8 cellular contexts compared by ENCODE assay signal in the genomic region with DNA sequence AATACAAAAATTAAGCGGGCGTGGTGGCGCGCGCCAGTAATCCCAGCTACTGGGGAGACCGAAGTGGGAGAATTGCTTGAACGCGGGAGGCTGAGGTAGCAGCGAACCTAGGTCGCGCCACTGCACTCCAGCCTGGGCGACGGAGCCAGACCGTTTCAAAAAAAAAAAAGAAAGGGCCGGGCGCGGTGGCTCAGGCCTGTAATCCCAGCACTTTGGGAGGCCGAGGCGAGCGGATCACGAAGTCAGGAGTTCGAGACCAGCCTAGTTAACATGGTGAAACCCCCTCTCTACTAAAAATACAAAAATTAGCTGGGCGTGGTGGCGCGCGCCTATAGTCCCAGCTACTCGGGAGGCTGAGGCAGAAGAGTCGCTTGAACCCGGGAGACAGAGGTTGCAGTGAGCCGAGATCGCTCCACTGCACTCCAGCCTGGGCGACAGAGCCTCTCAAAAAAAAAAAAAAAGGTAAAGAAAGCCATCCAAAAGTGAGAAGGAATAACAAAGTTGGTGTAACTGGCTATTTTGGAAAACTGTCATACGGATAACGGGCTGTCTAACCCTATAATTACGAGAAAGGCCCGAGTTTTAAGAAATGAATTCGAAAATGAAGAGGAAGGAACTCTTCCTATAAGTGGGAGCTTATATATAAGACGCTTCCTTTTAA. TPM values are rescaled to one million over a fixed set of nuclear protein-coding genes. Genes with fewer than 3 reads are reported as not detected.
DNase-seq lines count a peak whose midpoint lies in the region; ATAC-seq, FAIRE-seq and TF ChIP-seq lines count a peak whose summit lies in the region.
"Not testable (repeated sequence)": the region's sequence is repeated elsewhere in the genome, so short reads cannot be mapped to it uniquely, and the experiment has no call there.

No MANE protein-coding gene starts in this region.

- H3K27me3 ChIP-seq in CD4-positive, CD25-positive, alpha-beta regulatory T cell (ENCODE audit: control insufficient read depth, insufficient read depth, low read length); KMS-11 (ENCODE audit: insufficient read depth, low read depth); esophagus (ENCODE audit: control insufficient read depth in 1 of 2, insufficient read depth in 2 of 2, low read length in 2 of 2); liver (ENCODE audit: control insufficient read depth in 4 of 4, insufficient read depth in 4 of 4, low read length in 3 of 4); pancreas; thyroid gland: not testable (repeated sequence)

- H3K9me3 Mint-ChIP-seq in CD4-positive, CD25-positive, alpha-beta regulatory T cell; activated B cell treated with CpG ODN at 0.5 μM for 24 hours: not testable (repeated sequence)

- not testable (repeated sequence) for DNase-seq in CD4-positive, CD25-positive, alpha-beta regulatory T cell; activated B cell treated with CpG ODN at 0.5 μM for 24 hours; astrocyte of the spinal cord (ENCODE audit: low read depth, low spot score); pancreas; thyroid gland

- H3K4me1 Mint-ChIP-seq in CD4-positive, CD25-positive, alpha-beta regulatory T cell: peaks cover 34 to 64% (median 50%) of the 10 kb centered on the region in 4 donors
- peaks cover 50% of the 10 kb centered on the region for H3K4me1 Mint-ChIP-seq in activated B cell treated with CpG ODN at 0.5 μM for 24 hours

- not testable (repeated sequence) for H3K9me3 ChIP-seq in CD4-positive, CD25-positive, alpha-beta regulatory T cell (ENCODE audit: control insufficient read depth in 2 of 2, low read length in 2 of 2); esophagus (ENCODE audit: control insufficient read depth in 2 of 2, insufficient read depth in 1 of 2, low read depth in 1 of 2, low read length in 1 of 2); liver (ENCODE audit: control insufficient read depth in 4 of 4, low read length in 3 of 4); pancreas; thyroid gland

- not testable (repeated sequence) for FAIRE-seq in pancreas (lab: Jason Lieb, UNC)

- peak overlapping the region; percentile 53; the same call in 1 of the 2 replicates for H3K9ac ChIP-seq in KMS-11
- H3K9ac ChIP-seq in liver (ENCODE audit: low read depth in 1 of 2, low read length in 2 of 2): peak overlapping the region; percentile 78 to 83

- CTCF ChIA-PET in activated B cell treated with CpG ODN at 0.5 μM for 24 hours (lab: Charles Lee): interaction anchor here (1.3 to 2.0 kb wide), 3 partner anchors 14 to 136 kb away, joined by 4 to 12 read pairs (median 9); a partner anchor contains a TSS

- H4K20me1 ChIP-seq in KMS-11 (ENCODE audit: insufficient read depth): not testable (repeated sequence)

- H3K36me3 ChIP-seq in CD4-positive, CD25-positive, alpha-beta regulatory T cell (ENCODE audit: control insufficient read depth, insufficient read depth, low read length); KMS-11 (ENCODE audit: insufficient read depth); esophagus (ENCODE audit: control insufficient read depth in 2 of 2, insufficient read depth in 2 of 2, low read length in 1 of 2); liver (ENCODE audit: control insufficient read depth in 4 of 4, insufficient read depth in 3 of 4, low read depth in 1 of 4, low read length in 3 of 4); pancreas; thyroid gland: not testable (repeated sequence)

- H3K27me3 Mint-ChIP-seq in CD4-positive, CD25-positive, alpha-beta regulatory T cell; activated B cell treated with CpG ODN at 0.5 μM for 24 hours: not testable (repeated sequence)

- TF ChIP-seq RAD21 in liver (IDR thresholded peaks at IDR 0.05): not testable (repeated sequence)

- peak overlapping the region; percentile 83 for H3K27ac ChIP-seq in CD4-positive, CD25-positive, alpha-beta regulatory T cell (ENCODE audit: insufficient read depth, low read length, poor library complexity, severe bottlenecking)
- peak overlapping the region; percentile 79; the same call in 1 of the 2 replicates for H3K27ac ChIP-seq in KMS-11
- H3K27ac ChIP-seq in esophagus (ENCODE audit: low read depth in 2 of 2, low read length in 1 of 2): peak overlapping the region; percentile 94 to 97
- H3K27ac ChIP-seq in liver (ENCODE audit: low read depth in 1 of 2, low read length in 2 of 2): peak overlapping the region; percentile 88 to 94
- H3K27ac ChIP-seq in pancreas: peak overlapping the region; percentile 87 to 96 (median 89)
- H3K27ac ChIP-seq in thyroid gland: peak overlapping the region; percentile 90 to 97 (median 95)

- WGBS in esophagus, 2 donors: 72 to 77% methylated on average over 38 of the region's 38 CpGs
- WGBS in liver: 80% methylated on average over 38 of the region's 38 CpGs
- 72 to 75% methylated on average over 38 of the region's 38 CpGs for WGBS in pancreas, 2 donors
- 72 to 75% methylated on average over 38 of the region's 38 CpGs for WGBS in thyroid gland, 2 donors

- intact Hi-C loops in activated B cell treated with CpG ODN at 0.5 μM for 24 hours (cut with micrococcal nuclease); pancreas (cut with DNase I); thyroid gland (cut with DNase I): not testable (repeated sequence)

- not testable (repeated sequence) for H3K36me3 Mint-ChIP-seq in CD4-positive, CD25-positive, alpha-beta regulatory T cell; activated B cell treated with CpG ODN at 0.5 μM for 24 hours (ENCODE audit: low read depth)

- not testable (repeated sequence) for ATAC-seq in CD4-positive, CD25-positive, alpha-beta regulatory T cell (ENCODE audit: low read depth in 2 of 2); activated B cell treated with CpG ODN at 0.5 μM for 24 hours (ENCODE audit: low read depth); pancreas

- peaks cover 50% of the 10 kb centered on the region for H3K4me1 ChIP-seq in CD4-positive, CD25-positive, alpha-beta regulatory T cell (ENCODE audit: control insufficient read depth, insufficient read depth, low read length, poor library complexity, severe bottlenecking)
- H3K4me1 ChIP-seq in KMS-11 (ENCODE audit: low read depth, poor library complexity, severe bottlenecking): peaks cover 24% of the 10 kb centered on the region
- not testable (repeated sequence) for H3K4me1 ChIP-seq in esophagus (ENCODE audit: control insufficient read depth in 2 of 2, insufficient read depth in 2 of 2, low read length in 1 of 2)
- peaks cover 9 to 33% (median 21%) of the 10 kb centered on the region in 4 donors for H3K4me1 ChIP-seq in liver (ENCODE audit: control insufficient read depth in 4 of 4, insufficient read depth in 4 of 4, low read length in 3 of 4)
- peaks cover 9 to 15% (median 9%) of the 10 kb centered on the region in 3 donors for H3K4me1 ChIP-seq in pancreas
- peaks cover 17 to 29% of the 10 kb centered on the region in 2 donors for H3K4me1 ChIP-seq in thyroid gland

- in situ Hi-C loops in astrocyte of the spinal cord (cut with HindIII; ENCODE audit: low sequenced_read_pairs): not testable (repeated sequence)

- TF ChIP-seq POLR2A in thyroid gland (IDR thresholded peaks at IDR 0.05): not testable (repeated sequence)

- POLR2A ChIA-PET in activated B cell treated with CpG ODN at 0.5 μM for 24 hours (lab: Charles Lee): interaction anchor here (0.6 to 5.3 kb wide), 17 partner anchors 9 to 1609 kb away, joined by 3 to 74 read pairs (median 7); a partner anchor contains a TSS

- H3K27ac Mint-ChIP-seq in CD4-positive, CD25-positive, alpha-beta regulatory T cell: peak overlapping the region; percentile 92 to 96 (median 93)
- H3K27ac Mint-ChIP-seq in activated B cell treated with CpG ODN at 0.5 μM for 24 hours: peak overlapping the region; percentile 97

- peak overlapping the region; percentile 61 for H2AFZ ChIP-seq in KMS-11 (ENCODE audit: low read depth)

- H3K4me3 Mint-ChIP-seq in CD4-positive, CD25-positive, alpha-beta regulatory T cell: peak overlapping the region; percentile 93 to 99 (median 97)
- H3K4me3 Mint-ChIP-seq in activated B cell treated with CpG ODN at 0.5 μM for 24 hours: peak overlapping the region; percentile 98

- H3K4me3 ChIP-seq in CD4-positive, CD25-positive, alpha-beta regulatory T cell (ENCODE audit: low read depth, low read length): peak overlapping the region; percentile 92
- not testable (repeated sequence) for H3K4me3 ChIP-seq in KMS-11 (IDR thresholded peaks at IDR 0.05; ENCODE audit: insufficient read depth, low read depth, low read length)
- H3K4me3 ChIP-seq in astrocyte of the spinal cord (ENCODE audit: low read depth, low read length) (peak overlapping the region; percentile 94), esophagus (ENCODE audit: low read depth in 1 of 2, low read length in 2 of 2) (peak overlapping the region; percentile 80 to 95), liver (ENCODE audit: low read depth in 1 of 3, low read length in 3 of 3) (peak overlapping the region in 2 of 3 donors; percentile 89 to 100), pancreas (peak overlapping the region; percentile 56 to 97 (median 86)), thyroid gland (replicated peaks in 1 of 3) (peak overlapping the region in 1 of 3 donors; percentile 96)

- peak overlapping the region; percentile 73 for H3K4me2 ChIP-seq in KMS-11

- peaks cover 57% of the 10 kb centered on the region for H3K79me2 ChIP-seq in KMS-11 (ENCODE audit: insufficient read depth, low read depth)

- TF ChIP-seq CTCF in KMS-11 (conservative IDR thresholded peaks at IDR 0.05; ENCODE audit: low read depth, low read length); activated B cell treated with CpG ODN at 0.5 μM for 24 hours (IDR thresholded peaks at IDR 0.05); astrocyte of the spinal cord (IDR thresholded peaks at IDR 0.05; ENCODE audit: low read depth, low read length); liver (IDR thresholded peaks at IDR 0.05; ENCODE audit: low read depth, low read length, missing input control); pancreas (IDR thresholded peaks at IDR 0.05); thyroid gland (IDR thresholded peaks at IDR 0.05): not testable (repeated sequence)

RNA-seq across cellular contexts. Expression of a gene that starts 0.5 kb away (rescaled TPM):
- total RNA-seq in CD4-positive, CD25-positive, alpha-beta regulatory T cell: 59.4 TPM
- 10 to 100 TPM in 3 of 4 donors, 1 to 10 TPM in 1; 8.7 to 12.0 (median 11.5) TPM for polyA plus RNA-seq in CD4-positive, CD25-positive, alpha-beta regulatory T cell
- total RNA-seq in activated B cell treated with CpG ODN at 0.5 μM for 24 hours: 50.8 and 56.6 TPM in 2 replicates
- polyA plus RNA-seq in esophagus: 10 to 100 TPM; 13.3 to 21.5 TPM
- 10 to 100 TPM in 1 of 2 donors, 1 to 10 TPM in 1; 9.8 to 34.7 TPM for total RNA-seq in liver
- 10 to 100 TPM in 1 of 2 donors, 1 to 10 TPM in 1; 6.7 to 19.6 TPM for polyA plus RNA-seq in liver
- 10 to 100 TPM; 11.3 to 21.3 (median 13.8) TPM for total RNA-seq in pancreas
- polyA plus RNA-seq in pancreas: 10 to 100 TPM; 23.1 to 27.1 TPM
- 10 to 100 TPM; 48.8 to 96.0 (median 60.9) TPM for total RNA-seq in thyroid gland

RNA-seq across cellular contexts. Expression of a gene that starts 1.1 kb away (rescaled TPM):
- total RNA-seq in CD4-positive, CD25-positive, alpha-beta regulatory T cell: 216 TPM
- polyA plus RNA-seq in CD4-positive, CD25-positive, alpha-beta regulatory T cell: 10 to 100 TPM; 65.8 to 68.7 (median 67.0) TPM
- total RNA-seq in activated B cell treated with CpG ODN at 0.5 μM for 24 hours (163 and 188 TPM in 2 replicates), liver (10 to 100 TPM; 69.0 to 94.8 TPM), pancreas (10 to 100 TPM; 39.8 to 79.2 (median 49.5) TPM), thyroid gland (100 to 1,000 TPM; 141 to 206 (median 204) TPM)
- polyA plus RNA-seq in esophagus (10 to 100 TPM; 31.5 to 41.3 TPM), liver (10 to 100 TPM; 23.6 to 84.9 TPM), pancreas (100 to 1,000 TPM in 1 of 2 donors, 10 to 100 TPM in 1; 36.7 to 123 TPM)
